7 cellular contexts compared by ENCODE assay signal in the genomic region with DNA sequence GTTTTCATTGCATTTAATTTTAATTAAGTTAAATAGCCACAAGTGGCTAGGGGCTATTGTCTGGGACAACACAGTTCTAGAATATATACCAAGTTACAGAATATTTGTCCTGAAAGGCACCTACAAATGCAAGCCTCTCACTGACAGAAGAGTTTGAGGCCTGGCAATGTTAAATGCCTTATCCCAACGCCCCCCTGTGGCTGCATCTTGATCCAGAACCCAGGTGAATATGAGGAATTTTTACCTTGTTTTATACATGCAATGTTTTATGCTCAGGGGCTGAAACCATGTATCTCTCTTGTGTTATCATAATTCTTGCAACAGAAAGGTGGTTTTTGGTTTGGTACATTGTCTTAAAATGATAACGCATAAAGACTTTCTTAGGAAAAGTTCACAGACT.
DNase-seq lines count a peak whose midpoint lies in the region; ATAC-seq and TF ChIP-seq lines count a peak whose summit lies in the region.

No MANE protein-coding gene starts in this region.

- DNase-seq in DND-41 = peak; percentile 6
- no peak for DNase-seq in astrocyte of the cerebellum (ENCODE audit: low read depth)
- DNase-seq in mucosa of gallbladder (ENCODE audit: low spot score) = peak; percentile 37
- no peak for DNase-seq in NCI-H2081 (lab: John Stamatoyannopoulos, UW)

- no peaks in the 10 kb centered on the region for H3K79me2 ChIP-seq in DND-41 (ENCODE audit: insufficient read depth, low read length)

- H3K27ac ChIP-seq in DND-41 (ENCODE audit: low read length) (no peak overlapping the region), HEK293 (ENCODE audit: extremely low read depth, low read depth, low read length) (no peak overlapping the region)

- H3K4me1 ChIP-seq in DND-41 (ENCODE audit: insufficient read depth, low read length) = no peaks in the 10 kb centered on the region
- H3K4me1 ChIP-seq in HEK293 (ENCODE audit: control insufficient read depth, insufficient read depth, low read length) = peaks cover 12% of the 10 kb centered on the region

- in situ Hi-C loops in astrocyte of the cerebellum (cut with HindIII; ENCODE audit: low sequenced_read_pairs) = no loop called here

- H3K4me2 ChIP-seq in DND-41 (ENCODE audit: insufficient read depth, low read length) = no peak overlapping the region

- H3K36me3 ChIP-seq in DND-41 (ENCODE audit: insufficient read depth, low read length) = no peaks in the 10 kb centered on the region
- H3K36me3 ChIP-seq in HEK293 (ENCODE audit: control insufficient read depth in 2 of 2, insufficient read depth in 1 of 2, low read length in 2 of 2) = no peaks in the 10 kb centered on the region

- peaks cover 3% of the 10 kb centered on the region for H3K27me3 ChIP-seq in DND-41 (ENCODE audit: insufficient read depth, low read length, poor library complexity)

- no peak overlapping the region for H3K9ac ChIP-seq in DND-41 (ENCODE audit: low read depth, low read length)

- POLR2A ChIA-PET in HEK293 (lab: Yijun Ruan, JAX) = no interaction called here

- H3K9me3 ChIP-seq in DND-41 (ENCODE audit: insufficient read depth, low read length, severe bottlenecking) (no peaks in the 10 kb centered on the region), HEK293 (ENCODE audit: control insufficient read depth, insufficient read depth, low read depth, low read length) (no peaks in the 10 kb centered on the region)

- no peak overlapping the region for H2AFZ ChIP-seq in DND-41 (ENCODE audit: low read depth, low read length)

- CTCF ChIA-PET in HEK293 (lab: Yijun Ruan, JAX) = interaction anchor here (0.6 to 5.8 kb wide), 15 partner anchors 9 to 1993 kb away, joined by 3 to 206 read pairs (median 6); no protein-coding TSS in a partner anchor

- peak; percentile 54 for TF ChIP-seq CTCF in DND-41 (IDR thresholded peaks at IDR 0.05; ENCODE audit: borderline replicate concordance, extremely low read depth, low read length, poor library complexity, severe bottlenecking)
- TF ChIP-seq CTCF in HEK293 (tag by site-specific recombination; IDR thresholded peaks at IDR 0.05) = 0 out of 2 replicates have a peak, but pooled peaks have one; percentile 29
- TF ChIP-seq CTCF in astrocyte of the cerebellum (IDR thresholded peaks at IDR 0.05; ENCODE audit: low read depth, low read length, missing control alignments) = peak; percentile 61

- H3K4me3 ChIP-seq in DND-41 (ENCODE audit: low read depth in 1 of 2, low read length in 2 of 2) (no peak overlapping the region), HEK293 (ENCODE audit: low read depth, low read length) (no peak overlapping the region), astrocyte of the cerebellum (ENCODE audit: low read depth, low read length) (no peak overlapping the region)

- ATAC-seq in DND-41 (ENCODE audit: insufficient read depth, low read depth) = no peak
- ATAC-seq in GM21786 (IDR thresholded peaks at IDR 0.05; ENCODE audit: unreplicated experiment) = no peak
- no peak for ATAC-seq in HG03520 (IDR thresholded peaks at IDR 0.05; ENCODE audit: unreplicated experiment)

- no peaks in the 10 kb centered on the region for H4K20me1 ChIP-seq in DND-41 (ENCODE audit: insufficient read depth, low read length)

TF ChIP-seq in HEK293, 187 proteins besides CTCF, POLR2A, EP300 and RAD21:
- no peak for TF ChIP-seq ZBTB1 (tag by site-specific recombination; IDR thresholded peaks at IDR 0.05)
- TF ChIP-seq WT1 (tag by site-specific recombination; IDR thresholded peaks at IDR 0.05) = no peak
- no peak for TF ChIP-seq SCRT2 (tag by site-specific recombination; IDR thresholded peaks at IDR 0.05)
- TF ChIP-seq MZF1 (tag by site-specific recombination; IDR thresholded peaks at IDR 0.05; ENCODE audit: borderline replicate concordance) = no peak
- TF ChIP-seq SETDB1 (IDR thresholded peaks at IDR 0.05; ENCODE audit: insufficient read length, low read length) = no peak
- TF ChIP-seq ZNF654 (tag by site-specific recombination; IDR thresholded peaks at IDR 0.05; ENCODE audit: low read depth) = 0 out of 2 replicates have a peak, but pooled peaks have one; percentile 15
- TF ChIP-seq HOXD13 (CRISPR knock-in tag; IDR thresholded peaks at IDR 0.05; ENCODE audit: borderline replicate concordance) = no peak
- TF ChIP-seq, protein P1, sequence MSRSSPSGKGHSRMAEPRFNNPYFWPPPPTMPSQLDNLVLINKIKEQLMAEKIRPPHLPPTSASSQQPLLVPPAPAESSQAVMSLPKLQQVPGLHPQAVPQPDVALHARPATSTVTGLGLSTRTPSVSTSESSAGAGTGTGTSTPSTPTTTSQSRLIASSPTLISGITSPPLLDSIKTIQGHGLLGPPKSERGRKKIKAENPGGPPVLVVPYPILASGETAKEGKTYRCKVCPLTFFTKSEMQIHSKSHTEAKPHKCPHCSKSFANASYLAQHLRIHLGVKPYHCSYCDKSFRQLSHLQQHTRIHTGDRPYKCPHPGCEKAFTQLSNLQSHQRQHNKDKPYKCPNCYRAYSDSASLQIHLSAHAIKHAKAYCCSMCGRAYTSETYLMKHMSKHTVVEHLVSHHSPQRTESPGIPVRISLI (tag by site-specific recombination; IDR thresholded peaks at IDR 0.05) = no peak
- TF ChIP-seq, protein P2, sequence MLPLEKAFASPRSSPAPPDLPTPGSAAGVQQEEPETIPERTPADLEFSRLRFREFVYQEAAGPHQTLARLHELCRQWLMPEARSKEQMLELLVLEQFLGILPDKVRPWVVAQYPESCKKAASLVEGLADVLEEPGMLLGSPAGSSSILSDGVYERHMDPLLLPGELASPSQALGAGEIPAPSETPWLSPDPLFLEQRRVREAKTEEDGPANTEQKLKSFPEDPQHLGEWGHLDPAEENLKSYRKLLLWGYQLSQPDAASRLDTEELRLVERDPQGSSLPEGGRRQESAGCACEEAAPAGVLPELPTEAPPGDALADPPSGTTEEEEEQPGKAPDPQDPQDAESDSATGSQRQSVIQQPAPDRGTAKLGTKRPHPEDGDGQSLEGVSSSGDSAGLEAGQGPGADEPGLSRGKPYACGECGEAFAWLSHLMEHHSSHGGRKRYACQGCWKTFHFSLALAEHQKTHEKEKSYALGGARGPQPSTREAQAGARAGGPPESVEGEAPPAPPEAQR (tag by site-specific recombination; IDR thresholded peaks at IDR 0.05) = no peak

Comparison
In these comparisons a context has a peak if more than half of its experiments do, and no peak if none do; other contexts are left out.
1. DNase-seq: peak in DND-41 (single experiment) and mucosa of gallbladder (single experiment); none in astrocyte of the cerebellum (single experiment) and NCI-H2081 (0 of 2).
2. Peak in every context shown above with its lines, with median percentiles within 50 percentile points of each other: CTCF ChIP-seq.